1 cellular context compared by ENCODE assay signal in genomic region chr4:7663075-7663541, GRCh38.
TF ChIP-seq lines count a peak whose summit lies in the region.

No MANE protein-coding gene starts in this region.

TF ChIP-seq in K562, 482 proteins besides CTCF, POLR2A, EP300 and RAD21 (continued from another document):
- TF ChIP-seq ZNF696 (CRISPR knock-in tag; conservative IDR thresholded peaks at IDR 0.05) (no peak), E2F5 (CRISPR knock-in tag; IDR thresholded peaks at IDR 0.05) (no peak), NFXL1 (CRISPR knock-in tag; IDR thresholded peaks at IDR 0.05) (no peak)
